10 cellular contexts compared by ENCODE assay signal in genomic region chr13:109072505-109072904, GRCh38.
"Had no signal": no experiment of that assay in that cellular context is flagged by ENCODE, and none has a peak within 500 bp of the region (broad histone marks: within the 10 kb centered on the region; RNA-seq: fewer than 3 reads in every experiment).

No MANE protein-coding gene starts in this region.

- H3K4me1 Mint-ChIP-seq: GM23338, H9 had no signal

- FAIRE-seq: H1 had no signal

- DNase-seq: GM23248, GOT3, H7, H9, HCEC 1CT, HFFc6 had no signal

- H3K27ac Mint-ChIP-seq: GM23338, H9, HFFc6 had no signal

- H3K36me3 ChIP-seq: HAP-1 had no signal

- ATAC-seq: GM23338, HCT116 had no signal

- H3K9me3 Mint-ChIP-seq: GM23338, HFFc6 had no signal

- H3K4me1 ChIP-seq: HAP-1 had no signal

- H3K4me3 ChIP-seq: GM23248, GM23338, HAP-1 had no signal

- H3K4me3 Mint-ChIP-seq: GM23338, H9, HFFc6 had no signal

- H3K27ac ChIP-seq: GM23248 had no signal
